In genomic region chr7:99631311-99632109, GRCh38 we compare ENCODE assay signal across 1 cellular context.
TF ChIP-seq lines count a peak whose summit lies in the region.

No MANE protein-coding gene starts in this region.

TF ChIP-seq in K562, 482 proteins besides CTCF, POLR2A, EP300 and RAD21 (continues in another document):
- TF ChIP-seq SIN3A (IDR thresholded peaks at IDR 0.05; ENCODE audit: borderline replicate concordance in 2 of 2, control insufficient read depth in 1 of 2, low read depth in 2 of 2, low read length in 2 of 2) (no peak), THRA (IDR thresholded peaks at IDR 0.05) (no peak), PTRF (tag; IDR thresholded peaks at IDR 0.05) (no peak), SRSF3 (IDR thresholded peaks at IDR 0.05; ENCODE audit: insufficient read depth, low read length) (no peak), ZNF57 (CRISPR knock-in tag; IDR thresholded peaks at IDR 0.05) (no peak), ZNF75A (CRISPR knock-in tag; IDR thresholded peaks at IDR 0.05) (no peak), GTF3C2 (IDR thresholded peaks at IDR 0.05; ENCODE audit: borderline replicate concordance, extremely low read depth, insufficient read length) (no peak), RBBP5 (IDR thresholded peaks at IDR 0.05; ENCODE audit: borderline replicate concordance, insufficient read depth, low read length, poor library complexity, severe bottlenecking) (no peak), MAZ (CRISPR knock-in tag; conservative IDR thresholded peaks at IDR 0.05 in 1 of 2, IDR thresholded peaks at IDR 0.05 in 1 of 2) (0 out of 4 replicates have a peak, but pooled peaks of 1 of the 2 experiments have one; percentile 33), POLR3G (IDR thresholded peaks at IDR 0.05; ENCODE audit: extremely low read depth, insufficient read length, insufficient replicate concordance) (no peak), ZNF696 (CRISPR knock-in tag; conservative IDR thresholded peaks at IDR 0.05) (no peak), NCOR1 (IDR thresholded peaks at IDR 0.05) (no peak), E2F6 (IDR thresholded peaks at IDR 0.05; ENCODE audit: borderline replicate concordance in 1 of 2, extremely low read depth in 1 of 2, insufficient read depth in 1 of 2, insufficient read length in 1 of 2, low read depth in 1 of 2, low read length in 1 of 2, poor library complexity in 1 of 2, severe bottlenecking in 1 of 2) (no peak), SMC3 (conservative IDR thresholded peaks at IDR 0.05; ENCODE audit: insufficient read depth, low read depth, low read length) (peak; percentile 89), TBP (optimal IDR thresholded peaks at IDR 0.05; ENCODE audit: low read depth, low read length) (no peak), CC2D1A (IDR thresholded peaks at IDR 0.05) (peak; percentile 50; the same call in 1 of the 2 replicates), NCOA6 (IDR thresholded peaks at IDR 0.05) (no peak), SREBF2 (CRISPR knock-in tag; IDR thresholded peaks at IDR 0.05) (no peak), RHOXF2B (CRISPR knock-in tag; conservative IDR thresholded peaks at IDR 0.05) (no peak), ZEB2 (IDR thresholded peaks at IDR 0.05) (no peak), CHD4 (IDR thresholded peaks at IDR 0.05; ENCODE audit: insufficient read depth, insufficient replicate concordance, low read depth, low read length, poor library complexity, severe bottlenecking) (no peak), CHCHD3 (CRISPR knock-in tag; IDR thresholded peaks at IDR 0.05) (no peak), MECOM (CRISPR knock-in tag; IDR thresholded peaks at IDR 0.05) (no peak), ZNF217 (CRISPR knock-in tag; IDR thresholded peaks at IDR 0.05) (no peak), ZNF3 (CRISPR knock-in tag; IDR thresholded peaks at IDR 0.05) (no peak), ZNF445 (CRISPR knock-in tag; IDR thresholded peaks at IDR 0.05; ENCODE audit: low read depth) (no peak), TFAP4 (CRISPR knock-in tag; IDR thresholded peaks at IDR 0.05; ENCODE audit: borderline replicate concordance) (peak; percentile 39; the same call in 1 of the 2 replicates), HNRNPH1 (optimal IDR thresholded peaks at IDR 0.05; ENCODE audit: low read depth, low read length) (no peak), DIDO1 (tag; IDR thresholded peaks at IDR 0.05; ENCODE audit: low read depth) (no peak), TAF9B (IDR thresholded peaks at IDR 0.05; ENCODE audit: partially characterized antibody) (no peak), SNIP1 (IDR thresholded peaks at IDR 0.05; ENCODE audit: low read depth) (no peak), SMAD1 (IDR thresholded peaks at IDR 0.05; ENCODE audit: low read depth, low read length, partially characterized antibody) (peak; percentile 47), CBX3 (IDR thresholded peaks at IDR 0.05; ENCODE audit: borderline replicate concordance in 1 of 2, low read length in 2 of 2) (0 out of 3 replicates have a peak, but pooled peaks of 1 of the 2 experiments have one; percentile 27), FOXK1 (CRISPR knock-in tag; IDR thresholded peaks at IDR 0.05; ENCODE audit: borderline replicate concordance) (no peak), ZNF609 (CRISPR knock-in tag; IDR thresholded peaks at IDR 0.05; ENCODE audit: borderline replicate concordance) (no peak), SAP30 (IDR thresholded peaks at IDR 0.05; ENCODE audit: borderline replicate concordance, insufficient read depth, low read depth, low read length, poor library complexity, severe bottlenecking) (no peak), ZNF224 (CRISPR knock-in tag; IDR thresholded peaks at IDR 0.05) (no peak), PML (IDR thresholded peaks at IDR 0.05; ENCODE audit: low read length) (no peak), MAFK (IDR thresholded peaks at IDR 0.05; ENCODE audit: low read length) (peak; percentile 80), ELF2 (CRISPR knock-in tag; IDR thresholded peaks at IDR 0.05) (no peak), NFIX (CRISPR knock-in tag; IDR thresholded peaks at IDR 0.05; ENCODE audit: low read depth) (no peak), ZSCAN32 (CRISPR knock-in tag; IDR thresholded peaks at IDR 0.05) (no peak), RB1 (IDR thresholded peaks at IDR 0.05; ENCODE audit: low read depth) (0 out of 2 replicates have a peak, but pooled peaks have one; percentile 12), TRIM25 (IDR thresholded peaks at IDR 0.05; ENCODE audit: borderline replicate concordance) (no peak), E2F5 (CRISPR knock-in tag; IDR thresholded peaks at IDR 0.05) (no peak), E2F1 (CRISPR knock-in tag; IDR thresholded peaks at IDR 0.05) (no peak), PBX2 (CRISPR knock-in tag; IDR thresholded peaks at IDR 0.05; ENCODE audit: low read depth) (no peak), PBX2 (tag; conservative IDR thresholded peaks at IDR 0.05; ENCODE audit: low read depth) (no peak), ZNF23 (CRISPR knock-in tag; IDR thresholded peaks at IDR 0.05) (no peak), ZNF316 (IDR thresholded peaks at IDR 0.05) (peak; percentile 83), POLR2B (IDR thresholded peaks at IDR 0.05; ENCODE audit: low read depth, partially characterized antibody) (no peak), NCOA1 (IDR thresholded peaks at IDR 0.05; ENCODE audit: low read depth) (no peak)
